Comparison of ENCODE assay signal across 15 cellular contexts in the genomic region with DNA sequence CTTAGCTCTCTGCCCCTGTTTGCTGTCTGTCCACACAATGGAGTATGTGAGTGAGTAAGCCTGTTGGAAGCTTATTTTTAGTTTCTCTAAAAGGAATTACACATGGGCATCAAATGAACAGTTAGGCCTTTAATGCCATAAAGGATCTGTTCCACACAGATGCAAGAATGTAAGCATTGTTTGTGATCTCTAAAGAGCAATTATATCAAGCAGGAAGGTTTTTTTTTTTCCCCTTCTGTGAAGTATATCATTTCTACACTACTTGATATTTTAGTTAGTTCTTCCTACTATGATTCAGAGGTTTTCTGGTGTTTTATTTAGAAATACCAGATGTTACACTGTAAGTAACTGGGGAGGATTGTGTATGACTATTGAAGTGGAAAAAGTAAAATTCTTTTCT.
DNase-seq lines count a peak whose midpoint lies in the region; ATAC-seq, FAIRE-seq and TF ChIP-seq lines count a peak whose summit lies in the region.
"Had no signal": no experiment of that assay in that cellular context is flagged by ENCODE, and none has a peak within 500 bp of the region (broad histone marks: within the 10 kb centered on the region; RNA-seq: fewer than 3 reads in every experiment).

No MANE protein-coding gene starts in this region.

- peak overlapping the region; percentile 34 to 44; a peak in 2 of 6 replicates for H3K27ac ChIP-seq in A549
- H3K27ac ChIP-seq in RWPE2 (ENCODE audit: poor library complexity, severe bottlenecking): no peak overlapping the region
- H3K27ac ChIP-seq: thoracic aorta had no signal

- DNase-seq in A549 (ENCODE audit: low read depth in 1 of 2, low spot score in 1 of 2) (peak in 1 of 2 experiments; percentile 4), RWPE2 (ENCODE audit: low spot score) (no peak), fibroblast of villous mesenchyme (ENCODE audit: low read depth) (peak; percentile 65), NCI-H2029 (lab: John Stamatoyannopoulos, UW) (no peak), DMS53 treated with DMSO at 0.1 percent for 48 hours (lab: John Stamatoyannopoulos, UW; ENCODE audit: unreplicated experiment) (no peak)
- no peak for DNase-seq in activated T-cell treated with anti-CD3 and anti-CD28 coated beads, Interleukin-2, amount 50 U/mL, for 4 hours
- DNase-seq: activated CD4-positive, CD25-positive, alpha-beta regulatory T cell treated with anti-CD3 and anti-CD28 coated beads, Interleukin-2, amount 50 U/mL, for 72 hours; activated effector memory CD4-positive, alpha-beta T cell treated with anti-CD3 and anti-CD28 coated beads, Interleukin-2, amount 50 U/mL, for 16 hours; NCI-H2227 treated with DMSO at 0.1 percent for 48 hours; Right ventricle myocardium superior had no signal

- TF ChIP-seq POLR2A in A549 (IDR thresholded peaks at IDR 0.05; ENCODE audit: low read length): no peak

- no peak overlapping the region for H3K4me3 Mint-ChIP-seq in activated T-cell treated with anti-CD3 and anti-CD28 coated beads, Interleukin-2, amount 50 U/mL, for 4 hours

- H3K4me2 ChIP-seq in A549: peak overlapping the region; percentile 30; the same call in 2 of the 3 replicates

- H3K4me1 ChIP-seq in A549 (peaks cover 22% of the 10 kb centered on the region), RWPE2 (ENCODE audit: insufficient read depth, poor library complexity, severe bottlenecking) (no peaks in the 10 kb centered on the region)

- TF ChIP-seq RAD21 in A549 (conservative IDR thresholded peaks at IDR 0.05 in 1 of 2, IDR thresholded peaks at IDR 0.05 in 1 of 2): no peak

- no peak for TF ChIP-seq EP300 in A549 (IDR thresholded peaks at IDR 0.05)

- no peaks in the 10 kb centered on the region for H3K27me3 Mint-ChIP-seq in activated T-cell treated with anti-CD3 and anti-CD28 coated beads, Interleukin-2, amount 50 U/mL, for 4 hours (ENCODE audit: low read depth)

- no peak for ATAC-seq in A549
- peak; percentile 41 for ATAC-seq in GM21360 (IDR thresholded peaks at IDR 0.05; ENCODE audit: unreplicated experiment)
- ATAC-seq in RWPE2 (ENCODE audit: low read depth): 0 out of 3 replicates have a peak, but pooled peaks have one; percentile 17
- ATAC-seq in GM19395 (IDR thresholded peaks at IDR 0.05; ENCODE audit: unreplicated experiment): no peak
- no peak for ATAC-seq in activated T-cell treated with anti-CD3 and anti-CD28 coated beads, Interleukin-2, amount 50 U/mL, for 4 hours
- ATAC-seq: K562 had no signal

- no peak overlapping the region for H3K4me3 ChIP-seq in A549
- no peak overlapping the region for H3K4me3 ChIP-seq in RWPE2 (ENCODE audit: severe bottlenecking)
- H3K4me3 ChIP-seq in fibroblast of villous mesenchyme (ENCODE audit: low read depth, low read length): no peak overlapping the region
- H3K4me3 ChIP-seq: K562, thoracic aorta had no signal

- CTCF ChIA-PET in A549 (lab: Yijun Ruan, JAX): interaction anchor here (1.2 kb wide), 1 partner anchor 169 kb away, joined by 4 read pairs; no protein-coding TSS in a partner anchor

- no peaks in the 10 kb centered on the region for H3K36me3 ChIP-seq in RWPE2 (ENCODE audit: low read depth)
- H3K36me3 ChIP-seq: thoracic aorta had no signal

- TF ChIP-seq CTCF in A549 (IDR thresholded peaks at IDR 0.05): no peak
- no peak for TF ChIP-seq CTCF in RWPE2 (IDR thresholded peaks at IDR 0.05; ENCODE audit: poor library complexity, severe bottlenecking)
- TF ChIP-seq CTCF in fibroblast of villous mesenchyme (IDR thresholded peaks at IDR 0.05; ENCODE audit: insufficient read depth, low read depth, low read length): no peak

- no peak for FAIRE-seq in A549 (lab: Jason Lieb, UNC)
- FAIRE-seq: A204.1, K562 had no signal

- H3K4me1 Mint-ChIP-seq in activated T-cell treated with anti-CD3 and anti-CD28 coated beads, Interleukin-2, amount 50 U/mL, for 4 hours (ENCODE audit: low read depth): no peaks in the 10 kb centered on the region

- no peaks in the 10 kb centered on the region for H3K9me3 ChIP-seq in A549
- H3K9me3 ChIP-seq in RWPE2 (ENCODE audit: severe bottlenecking): no peaks in the 10 kb centered on the region
- H3K9me3 ChIP-seq: thoracic aorta had no signal

- no peaks in the 10 kb centered on the region for H3K36me3 Mint-ChIP-seq in activated T-cell treated with anti-CD3 and anti-CD28 coated beads, Interleukin-2, amount 50 U/mL, for 4 hours (ENCODE audit: insufficient read depth)

- POLR2A ChIA-PET in A549 (lab: Yijun Ruan, JAX): no interaction called here

- H3K9me3 Mint-ChIP-seq in activated T-cell treated with anti-CD3 and anti-CD28 coated beads, Interleukin-2, amount 50 U/mL, for 4 hours: no peaks in the 10 kb centered on the region

- H3K27me3 ChIP-seq in RWPE2 (ENCODE audit: insufficient read depth, poor library complexity, severe bottlenecking): no peaks in the 10 kb centered on the region

TF ChIP-seq in A549, 52 proteins besides CTCF, POLR2A, EP300 and RAD21:
- no peak for TF ChIP-seq GATA3 (IDR thresholded peaks at IDR 0.05; ENCODE audit: borderline replicate concordance)
- no peak for TF ChIP-seq MAFK (IDR thresholded peaks at IDR 0.05; ENCODE audit: partially characterized antibody)

Comparison
In these comparisons a context has a peak if more than half of its experiments do, and no peak if none do; other contexts are left out.
1. ATAC-seq: peak in GM21360 (single experiment) and RWPE2 (single experiment); none in A549 (0 of 2), GM19395 (single experiment) and activated T-cell treated with anti-CD3 and anti-CD28 coated beads, Interleukin-2, amount 50 U/mL, for 4 hours (0 of 2).